ENCODE assay signal across 8 cellular contexts in the genomic region with DNA sequence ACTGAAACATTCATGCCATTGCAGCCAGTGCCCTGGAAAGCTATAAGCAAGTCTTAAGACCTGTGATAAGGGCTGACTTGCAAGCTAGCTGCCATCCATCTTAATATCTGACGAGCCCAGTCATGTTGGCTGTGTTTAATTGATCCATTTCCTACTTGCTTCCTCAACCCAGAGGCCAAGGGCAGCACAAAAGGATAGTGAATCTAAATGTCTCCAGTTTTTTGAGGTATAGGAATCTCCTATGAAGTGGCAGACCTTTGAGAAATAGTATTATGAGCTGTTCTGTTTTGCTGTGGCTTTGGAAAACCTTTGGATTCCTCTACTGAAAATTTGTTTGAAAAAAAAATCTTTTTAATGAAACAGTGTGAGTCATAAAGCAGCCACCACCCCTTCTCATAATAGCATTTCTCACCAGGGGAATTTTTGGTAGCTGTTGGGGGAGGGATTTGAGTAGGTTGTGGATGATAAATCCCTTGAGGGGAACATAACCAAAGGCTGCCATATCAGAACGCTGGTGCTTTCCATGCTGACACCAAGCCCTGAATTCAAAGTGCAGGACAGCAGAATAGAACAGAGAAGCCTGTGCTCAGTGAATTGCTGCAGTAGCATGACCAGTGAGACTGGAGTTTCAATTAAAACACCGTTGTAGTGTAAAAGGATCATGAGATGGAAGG. TPM values are rescaled to one million over a fixed set of nuclear protein-coding genes. Genes with fewer than 3 reads are reported as not detected.
DNase-seq lines count a peak whose midpoint lies in the region; ATAC-seq and TF ChIP-seq lines count a peak whose summit lies in the region.

No MANE protein-coding gene starts in this region.

- peak overlapping the region; percentile 4 to 77 for H3K27ac ChIP-seq in testis

- peak; percentile 81 for DNase-seq in activated effector memory CD4-positive, alpha-beta T cell treated with anti-CD3 and anti-CD28 coated beads, Interleukin-2, amount 50 U/mL, for 16 hours
- DNase-seq in activated effector memory CD4-positive, alpha-beta T cell treated with Interleukin-2 at 50 U/mL for 16 hours, result no peak
- DNase-seq in central memory CD4-positive, alpha-beta T cell, result peak; percentile 25
- peak; percentile 29 for DNase-seq in middle frontal gyrus (ENCODE audit: extremely low spot score, low spot score)
- peak; percentile 24 for DNase-seq in testis
- DNase-seq in globus pallidus (ENCODE audit: low spot score), result no peak

- no peak overlapping the region for H3K4me3 ChIP-seq in testis

- no peak for TF ChIP-seq CTCF in testis (IDR thresholded peaks at IDR 0.05)

- no peak for TF ChIP-seq POLR2A in testis (IDR thresholded peaks at IDR 0.05)

- no peaks in the 10 kb centered on the region for H3K36me3 ChIP-seq in testis (ENCODE audit: low read depth, missing control alignments)

- 26 to 28% methylated on average over 3 of the region's 3 CpGs for WGBS in testis, 2 donors

- ATAC-seq in HG02943 (IDR thresholded peaks at IDR 0.05; ENCODE audit: low read depth, unreplicated experiment), result peak; percentile 60
- peak; percentile 84 for ATAC-seq in SK-N-SH treated with all-trans-retinoic acid at 6 μM for 48 hours

- H3K27me3 ChIP-seq in testis, result no peaks in the 10 kb centered on the region

- H3K4me1 ChIP-seq in testis, result peaks cover 29% of the 10 kb centered on the region

- intact Hi-C loops in testis (cut with DNase I; ENCODE audit: low total_unique reads), result no loop called here

- no peaks in the 10 kb centered on the region for H3K9me3 ChIP-seq in testis

TF ChIP-seq in SK-N-SH treated with all-trans-retinoic acid at 6 μM for 48 hours, 23 proteins besides CTCF, POLR2A, EP300 and RAD21:
- TF ChIP-seq ZNF8 (CRISPR knock-in tag; IDR thresholded peaks at IDR 0.05), result no peak
- peak; percentile 39; the same call in 1 of the 2 replicates for TF ChIP-seq ISL1 (CRISPR knock-in tag; IDR thresholded peaks at IDR 0.05)
- no peak for TF ChIP-seq TCF4 (CRISPR knock-in tag; IDR thresholded peaks at IDR 0.05; ENCODE audit: borderline replicate concordance)

RNA-seq across cellular contexts. Expression of gene ZNRF1, which starts 12.9 kb away (rescaled TPM):
- 10 to 100 TPM; 90.4 to 93.0 TPM for total RNA-seq in testis
- 51.8 TPM for polyA plus RNA-seq in testis (ENCODE audit: insufficient read depth, low read depth, low replicate concordance)

RNA-seq across cellular contexts. Expression of gene WDR59, which starts 26.8 kb away (rescaled TPM):
- 10 to 100 TPM; 55.0 to 73.8 TPM for total RNA-seq in testis
- polyA plus RNA-seq in testis (ENCODE audit: insufficient read depth, low read depth, low replicate concordance), result 47.6 TPM

Comparison
In these comparisons a context has a peak if more than half of its experiments do, and no peak if none do; other contexts are left out.
1. DNase-seq: peak in activated effector memory CD4-positive, alpha-beta T cell treated with anti-CD3 and anti-CD28 coated beads, Interleukin-2, amount 50 U/mL, for 16 hours (single experiment), central memory CD4-positive, alpha-beta T cell (single experiment), middle frontal gyrus (single experiment) and testis (single experiment); none in activated effector memory CD4-positive, alpha-beta T cell treated with Interleukin-2 at 50 U/mL for 16 hours (single experiment) and globus pallidus (single experiment).